Comparison of ENCODE assay signal across 33 cellular contexts in genomic region chr3:78801923-78802587, GRCh38.
A peak's percentile ranks its signal among the peaks of the same experiment; 100 is the strongest.
DNase-seq lines count a peak whose midpoint lies in the region; ATAC-seq and TF ChIP-seq lines count a peak whose summit lies in the region.
"Had no signal": no experiment of that assay in that cellular context is flagged by ENCODE, and none has a peak within 500 bp of the region (broad histone marks: within the 10 kb centered on the region; RNA-seq: fewer than 3 reads in every experiment).

No MANE protein-coding gene starts in this region.

- H3K4me3 ChIP-seq in HUES64 (ENCODE audit: low read length) (no peak overlapping the region; the same call in 1 of the 2 replicates), epithelial cell of esophagus (ENCODE audit: low read length) (no peak overlapping the region), retinal pigment epithelial cell (ENCODE audit: low read length) (no peak overlapping the region)
- H3K4me3 ChIP-seq: adrenal gland, body of pancreas, gastrocnemius medialis, GM23248, PC-9, spleen, stomach, tibial artery, vagina had no signal

- no peaks in the 10 kb centered on the region for H3K9me3 ChIP-seq in HUES64 (ENCODE audit: insufficient read depth, low read depth, low read length)
- H3K9me3 ChIP-seq: adrenal gland, body of pancreas, gastrocnemius medialis, stomach, tibial artery, vagina had no signal

- no peak for TF ChIP-seq CTCF in epithelial cell of esophagus (IDR thresholded peaks at IDR 0.05; ENCODE audit: insufficient read depth, low read depth, low read length, missing control alignments)
- no peak for TF ChIP-seq CTCF in retinal pigment epithelial cell (conservative IDR thresholded peaks at IDR 0.05; ENCODE audit: low read depth, low read length)

- H3K4me1 ChIP-seq in HUES64 (ENCODE audit: insufficient read depth, low read length), result peaks cover 44% of the 10 kb centered on the region
- H3K4me1 ChIP-seq: body of pancreas, gastrocnemius medialis had no signal

- peak; percentile 30 for DNase-seq in epithelial cell of esophagus (ENCODE audit: low read depth)
- DNase-seq in retinal pigment epithelial cell (ENCODE audit: low read depth), result peak; percentile 18
- no peak for DNase-seq in SW480 (ENCODE audit: low spot score)
- DNase-seq in DMS 273 (lab: John Stamatoyannopoulos, UW; ENCODE audit: unreplicated experiment), result no peak
- no peak for DNase-seq in activated CD4-positive, alpha-beta T cell treated with anti-CD3 and anti-CD28 coated beads for 48 hours
- DNase-seq: activated CD4-positive, alpha-beta T cell treated with anti-CD3 and anti-CD28 coated beads for 1 hour; activated CD8-positive, alpha-beta memory T cell treated with anti-CD3 and anti-CD28 coated beads, Interleukin-2, amount 50 U/mL, for 48 hours; activated CD8-positive, alpha-beta T cell treated with anti-CD3 and anti-CD28 coated beads for 36 hours; activated naive CD4-positive, alpha-beta T cell treated with anti-CD3 and anti-CD28 coated beads for 36 hours; adrenal gland; body of pancreas; cerebellar nuclear complex; dermis blood vessel endothelial cell; DMS53; gastrocnemius medialis; GM23248; Karpas-422; left cardiac atrium; NCI-H1417; NCI-H2029; NCI-H526 treated with DMSO at 0.1 percent for 48 hours; NK-92 treated with Interleukin-12 subunit alpha and Interleukin-12 subunit beta, amount 100 ng/mL, for 24 hours; PC-9; right cardiac atrium; spleen; stimulated activated CD4-positive, alpha-beta T cell treated with anti-CD3 and anti-CD28 coated beads, Interleukin-2, amount 100 ng/mL, for 24 hours; stimulated activated CD8-positive, alpha-beta memory T cell treated with anti-CD3 and anti-CD28 coated beads, Interleukin-4, amount 100 ng/mL, for 48 hours; stomach; tibial artery had no signal

- H3K27me3 ChIP-seq in HUES64 (ENCODE audit: insufficient read depth, low read length), result no peaks in the 10 kb centered on the region
- H3K27me3 ChIP-seq: adrenal gland, body of pancreas, gastrocnemius medialis, spleen, stomach, tibial artery, vagina had no signal

- no peaks in the 10 kb centered on the region for H3K36me3 ChIP-seq in HUES64 (ENCODE audit: insufficient read depth, low read length)
- H3K36me3 ChIP-seq: adrenal gland, gastrocnemius medialis, spleen, stomach, tibial artery, vagina had no signal

- ATAC-seq in GM19035 (IDR thresholded peaks at IDR 0.05; ENCODE audit: unreplicated experiment), result peak; percentile 59
- ATAC-seq: activated CD8-positive, alpha-beta T cell treated with anti-CD3 and anti-CD28 coated beads for 36 hours; body of pancreas; gastrocnemius medialis; left cardiac atrium; right cardiac atrium; Right ventricle myocardium inferior had no signal

- H3K9ac ChIP-seq in HUES64 (ENCODE audit: low read depth, low read length), result no peak overlapping the region
- H3K9ac ChIP-seq: GM23248 had no signal

- H3K27ac ChIP-seq in HUES64 (ENCODE audit: low read depth, low read length), result peak overlapping the region; percentile 65
- H3K27ac ChIP-seq: adrenal gland, body of pancreas, gastrocnemius medialis, GM23248, PC-9, spleen, stomach, tibial artery, vagina had no signal

Comparison
In these comparisons a context has a peak if more than half of its experiments do, and no peak if none do; other contexts are left out.
1. DNase-seq: peak in epithelial cell of esophagus (single experiment) and retinal pigment epithelial cell (single experiment); none in SW480 (single experiment), DMS 273 (single experiment) and activated CD4-positive, alpha-beta T cell treated with anti-CD3 and anti-CD28 coated beads for 48 hours (single experiment).